In the genomic region with DNA sequence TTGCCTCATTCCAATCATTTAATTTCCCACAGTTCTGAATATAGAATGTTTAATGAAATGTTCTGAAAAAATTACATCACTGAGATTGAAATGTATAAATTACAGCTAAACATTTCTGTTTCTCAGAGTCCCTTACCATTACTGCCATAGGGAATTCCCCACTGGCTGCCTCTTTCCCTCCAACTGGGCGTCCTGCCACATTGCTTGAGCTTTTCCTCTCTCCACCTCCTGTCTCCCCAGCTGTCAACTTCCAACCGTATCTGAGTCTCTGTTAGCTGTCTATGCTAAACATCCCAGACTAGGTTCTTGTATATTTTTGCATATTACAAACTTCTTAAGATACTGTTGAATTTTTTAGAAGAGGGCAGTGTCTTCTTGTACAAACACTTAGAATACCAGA, we compare ENCODE assay signal across 20 cellular contexts.
A peak's percentile ranks its signal among the peaks of the same experiment; 100 is the strongest.
DNase-seq lines count a peak whose midpoint lies in the region; ATAC-seq and TF ChIP-seq lines count a peak whose summit lies in the region.
"Had no signal": no experiment of that assay in that cellular context is flagged by ENCODE, and none has a peak within 500 bp of the region (broad histone marks: within the 10 kb centered on the region; RNA-seq: fewer than 3 reads in every experiment).

No MANE protein-coding gene starts in this region.

- no peaks in the 10 kb centered on the region for H3K27me3 ChIP-seq in heart right ventricle
- H3K27me3 ChIP-seq in brain microvascular endothelial cell (replicated peaks): no peaks in the 10 kb centered on the region
- H3K27me3 ChIP-seq in effector memory CD4-positive, alpha-beta T cell (replicated peaks; ENCODE audit: control insufficient read depth, insufficient read depth, low read length, poor library complexity, severe bottlenecking): no peaks in the 10 kb centered on the region
- H3K27me3 ChIP-seq: hepatocyte, pancreas had no signal

- DNase-seq in heart right ventricle: peak; percentile 8 to 14
- DNase-seq in Right ventricle myocardium inferior (ENCODE audit: missing footprints): no peak
- peak; percentile 86 for DNase-seq in NCI-H1694 treated with DMSO at 0.1 percent for 48 hours (lab: John Stamatoyannopoulos, UW)
- peak; percentile 22 for DNase-seq in brain microvascular endothelial cell
- peak; percentile 21 for DNase-seq in kidney tubule cell (ENCODE audit: low spot score)
- DNase-seq in AG08395 (ENCODE audit: low spot score): no peak
- no peak for DNase-seq in effector memory CD4-positive, alpha-beta T cell
- no peak for DNase-seq in NCI-H526 (lab: John Stamatoyannopoulos, UW)
- DNase-seq: activated CD4-positive, alpha-beta T cell treated with anti-CD3 and anti-CD28 coated beads for 4 hours; CD8-positive, alpha-beta T cell; cerebellar nuclear complex; DMS79 treated with DMSO at 0.1 percent for 48 hours; effector memory CD8-positive, alpha-beta T cell; naive B cell; NCI-H1105 treated with DMSO at 0.1 percent for 48 hours; pancreas; stimulated activated naive B cell treated with anti-CD40 and anti-IgM and Interleukin-4, amounts not matched to agents 10 μg/mL and 1 μg/mL and 100 μg/mL, for 72 hours; SW 1271 had no signal

- H3K4me1 ChIP-seq in heart right ventricle: no peaks in the 10 kb centered on the region
- no peaks in the 10 kb centered on the region for H3K4me1 ChIP-seq in effector memory CD4-positive, alpha-beta T cell (ENCODE audit: control insufficient read depth, insufficient read depth, low read length, poor library complexity, severe bottlenecking)
- H3K4me1 ChIP-seq: pancreas had no signal

- no peak overlapping the region for H3K27ac ChIP-seq in heart right ventricle
- no peak overlapping the region for H3K27ac ChIP-seq in brain microvascular endothelial cell
- no peak overlapping the region for H3K27ac ChIP-seq in effector memory CD4-positive, alpha-beta T cell (ENCODE audit: insufficient read depth, low read length, poor library complexity, severe bottlenecking)
- H3K27ac ChIP-seq: hepatocyte, KMS-11, pancreas had no signal

- H3K36me3 ChIP-seq in heart right ventricle (no peaks in the 10 kb centered on the region), brain microvascular endothelial cell (replicated peaks) (no peaks in the 10 kb centered on the region)
- H3K36me3 ChIP-seq in effector memory CD4-positive, alpha-beta T cell (ENCODE audit: control insufficient read depth, insufficient read depth, low read length): no peaks in the 10 kb centered on the region
- H3K36me3 ChIP-seq: pancreas had no signal

- peaks cover 0 to 5% (median 0%) of the 10 kb centered on the region in 11 donors for H3K9me3 ChIP-seq in heart right ventricle
- H3K9me3 ChIP-seq in effector memory CD4-positive, alpha-beta T cell (ENCODE audit: control insufficient read depth, low read length): no peaks in the 10 kb centered on the region

- TF ChIP-seq CTCF in heart right ventricle (IDR thresholded peaks at IDR 0.05) (no peak), brain microvascular endothelial cell (IDR thresholded peaks at IDR 0.05; ENCODE audit: low read depth, low read length, missing control alignments) (no peak)

- no peak overlapping the region for H3K4me3 ChIP-seq in heart right ventricle
- H3K4me3 ChIP-seq in brain microvascular endothelial cell (ENCODE audit: low read depth, low read length): no peak overlapping the region
- H3K4me3 ChIP-seq in effector memory CD4-positive, alpha-beta T cell (ENCODE audit: insufficient read depth, low read depth, low read length, poor library complexity, severe bottlenecking): no peak overlapping the region
- H3K4me3 ChIP-seq: hepatocyte, pancreas had no signal

- in situ Hi-C loops in brain microvascular endothelial cell (cut with HindIII; ENCODE audit: low pct_ligation_motif_present, low sequenced_read_pairs): no loop called here

- intact Hi-C loops in heart right ventricle (cut with DNase I) (no loop called here), Right ventricle myocardium inferior (cut with DNase I) (no loop called here)

- no peak for ATAC-seq in heart right ventricle
- no peak for ATAC-seq in Right ventricle myocardium inferior
- ATAC-seq: CD8-positive, alpha-beta T cell; effector memory CD8-positive, alpha-beta T cell; pancreas; stimulated activated naive B cell treated with anti-CD40 and anti-IgM and Interleukin-4, amounts not matched to agents 10 μg/mL and 1 μg/mL and 100 μg/mL, for 72 hours had no signal

- WGBS in heart right ventricle, 2 donors: 15 to 17% methylated on average over 2 of the region's 2 CpGs

Comparison
In these comparisons a context has a peak if more than half of its experiments do, and no peak if none do; other contexts are left out.
1. DNase-seq: peak in heart right ventricle (2 of 2), NCI-H1694 treated with DMSO at 0.1 percent for 48 hours (single experiment), brain microvascular endothelial cell (single experiment) and kidney tubule cell (single experiment); none in Right ventricle myocardium inferior (single experiment), AG08395 (single experiment), effector memory CD4-positive, alpha-beta T cell (0 of 3) and NCI-H526 (0 of 2).